ENCODE assay signal across 19 cellular contexts in genomic region chr2:216477283-216478035, GRCh38. TPM values are rescaled to one million over a fixed set of nuclear protein-coding genes. Genes with fewer than 3 reads are reported as not detected.
A peak's percentile ranks its signal among the peaks of the same experiment; 100 is the strongest.
DNase-seq lines count a peak whose midpoint lies in the region; FAIRE-seq and TF ChIP-seq lines count a peak whose summit lies in the region.
"Had no signal": no experiment of that assay in that cellular context is flagged by ENCODE, and none has a peak within 500 bp of the region (broad histone marks: within the 10 kb centered on the region; RNA-seq: fewer than 3 reads in every experiment).

No MANE protein-coding gene starts in this region.

- H3K27me3 Mint-ChIP-seq in activated CD4-positive, alpha-beta T cell treated with anti-CD3 and anti-CD28 coated beads, Interleukin-2, amount 10 ng/mL, durations not matched to agents 24 days and 14 days, result no peaks in the 10 kb centered on the region
- no peaks in the 10 kb centered on the region for H3K27me3 Mint-ChIP-seq in astrocyte (ENCODE audit: low read depth, unreplicated experiment)
- H3K27me3 Mint-ChIP-seq: activated B cell treated with CpG ODN at 0.5 μM for 24 hours; CD4-positive, CD25-positive, alpha-beta regulatory T cell; T-cell; type B pancreatic cell had no signal

- no peak overlapping the region for H3K27ac Mint-ChIP-seq in activated CD4-positive, alpha-beta T cell treated with anti-CD3 and anti-CD28 coated beads, Interleukin-2, amount 10 ng/mL, durations not matched to agents 24 days and 14 days
- peak overlapping the region; percentile 71 for H3K27ac Mint-ChIP-seq in astrocyte (ENCODE audit: unreplicated experiment)
- H3K27ac Mint-ChIP-seq: activated B cell treated with CpG ODN at 0.5 μM for 24 hours; CD4-positive, CD25-positive, alpha-beta regulatory T cell; T-cell; type B pancreatic cell had no signal

- H4K20me1 ChIP-seq in astrocyte (ENCODE audit: insufficient read depth, low read length) (no peaks in the 10 kb centered on the region), smooth muscle cell (ENCODE audit: low read depth) (no peaks in the 10 kb centered on the region), MM.1S (ENCODE audit: insufficient read depth, low read length) (no peaks in the 10 kb centered on the region)

- H3K79me2 ChIP-seq in astrocyte (ENCODE audit: insufficient read depth, low read length) (no peaks in the 10 kb centered on the region), smooth muscle cell (ENCODE audit: low read depth) (no peaks in the 10 kb centered on the region), MM.1S (ENCODE audit: low read length) (no peaks in the 10 kb centered on the region)

- peak overlapping the region; percentile 9 for H3K27ac ChIP-seq in astrocyte (ENCODE audit: low read depth, low read length)
- peak overlapping the region; percentile 30 for H3K27ac ChIP-seq in smooth muscle cell (ENCODE audit: low read depth)
- no peak overlapping the region for H3K27ac ChIP-seq in MM.1S (ENCODE audit: low read length)
- H3K27ac ChIP-seq: foreskin keratinocyte, neutrophil had no signal

- H3K4me3 ChIP-seq in astrocyte (ENCODE audit: insufficient read depth, low read depth, low read length) (no peak overlapping the region), smooth muscle cell (no peak overlapping the region), MM.1S (ENCODE audit: low read length) (no peak overlapping the region)

- no peaks in the 10 kb centered on the region for H3K9me3 Mint-ChIP-seq in activated CD4-positive, alpha-beta T cell treated with anti-CD3 and anti-CD28 coated beads, Interleukin-2, amount 10 ng/mL, durations not matched to agents 24 days and 14 days
- no peaks in the 10 kb centered on the region for H3K9me3 Mint-ChIP-seq in astrocyte (ENCODE audit: unreplicated experiment)
- H3K9me3 Mint-ChIP-seq: activated B cell treated with CpG ODN at 0.5 μM for 24 hours; CD4-positive, CD25-positive, alpha-beta regulatory T cell; T-cell; type B pancreatic cell had no signal

- H2AFZ ChIP-seq in astrocyte (ENCODE audit: low read depth, low read length) (no peak overlapping the region), smooth muscle cell (ENCODE audit: low read depth) (no peak overlapping the region), MM.1S (ENCODE audit: low read length) (no peak overlapping the region)

- H3F3A ChIP-seq in smooth muscle cell (ENCODE audit: low read depth), result no peaks in the 10 kb centered on the region
- no peaks in the 10 kb centered on the region for H3F3A ChIP-seq in MM.1S (ENCODE audit: insufficient read depth, low read length)

- peaks cover 45% of the 10 kb centered on the region for H3K36me3 Mint-ChIP-seq in activated CD4-positive, alpha-beta T cell treated with anti-CD3 and anti-CD28 coated beads, Interleukin-2, amount 10 ng/mL, durations not matched to agents 24 days and 14 days (ENCODE audit: low read depth)
- peaks cover 20% of the 10 kb centered on the region for H3K36me3 Mint-ChIP-seq in astrocyte (ENCODE audit: low read depth, unreplicated experiment)

- H3K9me3 ChIP-seq in astrocyte (ENCODE audit: insufficient read depth, low read depth, low read length), result no peaks in the 10 kb centered on the region
- no peaks in the 10 kb centered on the region for H3K9me3 ChIP-seq in smooth muscle cell (replicated peaks; ENCODE audit: low read depth)
- H3K9me3 ChIP-seq in MM.1S (replicated peaks; ENCODE audit: insufficient read depth, low read length), result no peaks in the 10 kb centered on the region
- H3K9me3 ChIP-seq: neutrophil had no signal

- no peak for TF ChIP-seq CTCF in astrocyte (IDR thresholded peaks at IDR 0.05; ENCODE audit: insufficient read depth, low read depth, low read length)
- TF ChIP-seq CTCF in smooth muscle cell (IDR thresholded peaks at IDR 0.05; ENCODE audit: borderline replicate concordance, insufficient read depth, poor library complexity, severe bottlenecking), result no peak
- TF ChIP-seq CTCF in MM.1S (IDR thresholded peaks at IDR 0.05; ENCODE audit: low read length), result no peak

- peak; percentile 45 for DNase-seq in activated CD4-positive, alpha-beta T cell treated with anti-CD3 and anti-CD28 coated beads, Interleukin-2, amount 10 ng/mL, durations not matched to agents 24 days and 14 days
- no peak for DNase-seq in activated CD4-positive, alpha-beta T cell treated with anti-CD3 and anti-CD28 coated beads for 4 hours
- peak; percentile 69 for DNase-seq in NOMO-1 treated with dmso at 0.1 percent for 144 hours (lab: John Stamatoyannopoulos, UW; ENCODE audit: unreplicated experiment)
- peak; percentile 37 for DNase-seq in astrocyte (ENCODE audit: low read depth)
- no peak for DNase-seq in smooth muscle cell (lab: John Stamatoyannopoulos, UW; ENCODE audit: unreplicated experiment)
- DNase-seq in T1000 (lab: John Stamatoyannopoulos, UW), result no peak
- no peak for DNase-seq in MM.1S
- DNase-seq in NCI-H1694 (lab: John Stamatoyannopoulos, UW), result no peak
- DNase-seq: activated B cell treated with CpG ODN at 0.5 μM for 24 hours; activated gamma-delta T cell; CD4-positive, CD25-positive, alpha-beta regulatory T cell; NCI-H2081; NCI-H526 treated with DMSO at 0.1 percent for 48 hours; stimulated activated naive CD4-positive, alpha-beta T cell; T-cell had no signal

- H3K4me1 Mint-ChIP-seq in activated CD4-positive, alpha-beta T cell treated with anti-CD3 and anti-CD28 coated beads, Interleukin-2, amount 10 ng/mL, durations not matched to agents 24 days and 14 days, result peaks cover 19% of the 10 kb centered on the region
- H3K4me1 Mint-ChIP-seq in astrocyte (ENCODE audit: low read depth, unreplicated experiment), result peaks cover 21% of the 10 kb centered on the region

- WGBS in smooth muscle cell (ENCODE audit: low lambda C conversion rate), result 70% methylated on average over 2 of the region's 2 CpGs

- no peaks in the 10 kb centered on the region for H3K9me2 ChIP-seq in MM.1S (replicated peaks; ENCODE audit: insufficient read depth, low read length)

- intact Hi-C loops in activated CD4-positive, alpha-beta T cell treated with anti-CD3 and anti-CD28 coated beads, Interleukin-2, amount 10 ng/mL, durations not matched to agents 24 days and 14 days (cut with micrococcal nuclease), result loop anchor here (1.0 to 10.0 kb wide), 5 partner anchors 21 to 747 kb away; partner anchors contain the start of genes RPL37A and SMARCAL1

- no peak overlapping the region for H3K4me3 Mint-ChIP-seq in activated CD4-positive, alpha-beta T cell treated with anti-CD3 and anti-CD28 coated beads, Interleukin-2, amount 10 ng/mL, durations not matched to agents 24 days and 14 days
- H3K4me3 Mint-ChIP-seq in astrocyte (ENCODE audit: unreplicated experiment), result no peak overlapping the region
- H3K4me3 Mint-ChIP-seq: activated B cell treated with CpG ODN at 0.5 μM for 24 hours; CD4-positive, CD25-positive, alpha-beta regulatory T cell; type B pancreatic cell had no signal

- H3K27me3 ChIP-seq in astrocyte (ENCODE audit: insufficient read depth, low read length) (no peaks in the 10 kb centered on the region), smooth muscle cell (ENCODE audit: low read depth) (no peaks in the 10 kb centered on the region), MM.1S (replicated peaks; ENCODE audit: insufficient read depth, low read length) (no peaks in the 10 kb centered on the region)
- H3K27me3 ChIP-seq: foreskin keratinocyte, neutrophil had no signal

- peaks cover 5% of the 10 kb centered on the region for H3K36me3 ChIP-seq in astrocyte (ENCODE audit: insufficient read depth, low read length)
- H3K36me3 ChIP-seq in smooth muscle cell (ENCODE audit: low read depth), result no peaks in the 10 kb centered on the region
- H3K36me3 ChIP-seq in MM.1S (replicated peaks; ENCODE audit: insufficient read depth, low read length), result no peaks in the 10 kb centered on the region

- H3K4me2 ChIP-seq in astrocyte (ENCODE audit: low read length) (peak overlapping the region; percentile 47), smooth muscle cell (no peak overlapping the region), MM.1S (ENCODE audit: low read depth, low read length) (no peak overlapping the region)

- no peak for FAIRE-seq in astrocyte (lab: Jason Lieb, UNC)
- FAIRE-seq: A204.1 had no signal

- H3K9ac ChIP-seq in astrocyte (ENCODE audit: low read length) (peak overlapping the region; percentile 8), smooth muscle cell (ENCODE audit: low read depth) (no peak overlapping the region), MM.1S (ENCODE audit: low read length) (no peak overlapping the region)

- H3K4me1 ChIP-seq in astrocyte (ENCODE audit: insufficient read depth, low read length) (peaks cover 16% of the 10 kb centered on the region), smooth muscle cell (ENCODE audit: low read depth) (no peaks in the 10 kb centered on the region), MM.1S (ENCODE audit: low read length) (no peaks in the 10 kb centered on the region)

RNA-seq across cellular contexts. Expression of gene RPL37A, which starts 21.2 kb away (rescaled TPM):
- 3,125 and 3,168 TPM in 2 replicates for total RNA-seq in activated CD4-positive, alpha-beta T cell treated with anti-CD3 and anti-CD28 coated beads, Interleukin-2, amount 10 ng/mL, durations not matched to agents 24 days and 14 days
- total RNA-seq in astrocyte, result 2,566 and 2,632 TPM in 2 replicates
- 1,503 and 1,842 TPM in 2 replicates for total RNA-seq in smooth muscle cell
- polyA plus RNA-seq in smooth muscle cell, result 1,221 and 1,404 TPM in 2 replicates

Comparison
In these comparisons a context has a peak if more than half of its experiments do, and no peak if none do; other contexts are left out.
1. DNase-seq: peak in activated CD4-positive, alpha-beta T cell treated with anti-CD3 and anti-CD28 coated beads, Interleukin-2, amount 10 ng/mL, durations not matched to agents 24 days and 14 days (single experiment), NOMO-1 treated with dmso at 0.1 percent for 144 hours (single experiment) and astrocyte (single experiment); none in activated CD4-positive, alpha-beta T cell treated with anti-CD3 and anti-CD28 coated beads for 4 hours (0 of 2), smooth muscle cell (single experiment), T1000 (single experiment), MM.1S (single experiment) and NCI-H1694 (single experiment).